Comparison of ENCODE assay signal across 22 cellular contexts in the genomic region with DNA sequence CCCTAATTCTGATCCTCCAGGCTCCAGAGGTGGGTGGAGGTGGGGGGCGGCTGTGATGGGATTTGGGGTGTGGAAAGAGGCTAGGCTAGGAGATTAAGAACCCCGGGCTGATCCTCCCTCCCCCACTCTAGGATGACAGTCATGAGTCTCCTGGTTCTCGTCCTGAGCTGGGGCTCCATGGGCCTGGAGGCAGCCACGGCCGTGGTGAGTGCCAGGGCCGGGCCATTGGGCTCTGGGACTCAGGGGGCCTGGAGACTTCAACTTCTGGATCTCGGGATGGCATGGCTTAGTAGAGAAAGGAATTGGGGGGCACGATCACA. TPM values are rescaled to one million over a fixed set of nuclear protein-coding genes. Genes with fewer than 3 reads are reported as not detected.
DNase-seq lines count a peak whose midpoint lies in the region; ATAC-seq and TF ChIP-seq lines count a peak whose summit lies in the region.
"Had no signal": no experiment of that assay in that cellular context is flagged by ENCODE, and none has a peak within 500 bp of the region (broad histone marks: within the 10 kb centered on the region; RNA-seq: fewer than 3 reads in every experiment).

No MANE protein-coding gene starts in this region.

- intact Hi-C loops in CD4-positive, alpha-beta T cell (cut with DNase I, micrococcal nuclease) = no loop called here
- intact Hi-C loops in psoas muscle (cut with DNase I) = no loop called here

- CTCF ChIA-PET in CD4-positive, alpha-beta T cell (lab: Charles Lee) = no interaction called here

- H3K4me3 ChIP-seq in psoas muscle = no peak overlapping the region
- H3K4me3 ChIP-seq: BLaER1 treated with 17β-estradiol and CSF1 and Interleukin-3, amounts not matched to agents 10 nM and 100 nM; SJSA1; suprapubic skin; vagina had no signal

- H3K9me3 Mint-ChIP-seq in CD4-positive, alpha-beta T cell = no peaks in the 10 kb centered on the region
- H3K9me3 Mint-ChIP-seq in H9 = peaks cover 0 to 3% of the 10 kb centered on the region in 2 experiments; a peak in 1 of 5 replicates
- H3K9me3 Mint-ChIP-seq in nephron = no peaks in the 10 kb centered on the region
- H3K9me3 Mint-ChIP-seq: activated CD4-positive, alpha-beta memory T cell treated with anti-CD3 and anti-CD28 coated beads for 36 hours had no signal

- POLR2A ChIA-PET in CD4-positive, alpha-beta T cell (lab: Charles Lee) = interaction anchor here (1.0 to 2.6 kb wide), 2 partner anchors 9 to 19 kb away, joined by 3 to 12 read pairs; a partner anchor contains a TSS

- H3K56ac ChIP-seq in H9 (ENCODE audit: insufficient read length, low read depth, low read length) = no peak overlapping the region

- H2BK120ac ChIP-seq in H9 (ENCODE audit: low read depth, low read length, poor library complexity, severe bottlenecking) = no peak overlapping the region

- H4K91ac ChIP-seq in H9 (ENCODE audit: insufficient read length, low read depth, low read length) = no peak overlapping the region

- no CpG with 5 or more reads among the region's 8 CpGs for WGBS in H9 (ENCODE audit: extremely low coverage, insufficient read length, low lambda C conversion rate)
- WGBS in psoas muscle, 3 donors = 30 to 44% (median 37%) methylated on average over 8 of the region's 8 CpGs

- no peaks in the 10 kb centered on the region for H4K20me1 ChIP-seq in H9 (ENCODE audit: control insufficient read depth, insufficient read depth, insufficient read length)

- ATAC-seq in CD4-positive, alpha-beta T cell (ENCODE audit: poor library complexity) = no peak
- no peak for ATAC-seq in HG03469 (IDR thresholded peaks at IDR 0.05; ENCODE audit: unreplicated experiment)
- no peak for ATAC-seq in psoas muscle
- ATAC-seq: T-helper 17 cell had no signal

- no peak overlapping the region for H3K9ac ChIP-seq in H9 (ENCODE audit: extremely low read depth, insufficient read length, low read length)

- H3K4me2 ChIP-seq in H9 (ENCODE audit: insufficient read depth, insufficient read length, low read length) = no peak overlapping the region

- H3K79me2 ChIP-seq in H9 (ENCODE audit: insufficient read depth, low read length) = no peaks in the 10 kb centered on the region

- H2BK12ac ChIP-seq in H9 (ENCODE audit: insufficient read length, low read depth, low read length) = no peak overlapping the region

- no peaks in the 10 kb centered on the region for H3K9me3 ChIP-seq in CD4-positive, alpha-beta T cell (ENCODE audit: control insufficient read depth, low read length)
- H3K9me3 ChIP-seq in H9 (ENCODE audit: control insufficient read depth, low read depth, low read length) = no peaks in the 10 kb centered on the region
- H3K9me3 ChIP-seq in psoas muscle = no peaks in the 10 kb centered on the region
- H3K9me3 ChIP-seq: BLaER1 treated with 17β-estradiol and CSF1 and Interleukin-3, amounts not matched to agents 10 nM and 100 nM; SJSA1; suprapubic skin; vagina had no signal

- no peak overlapping the region for H3T11ph ChIP-seq in H9 (ENCODE audit: low read length)

- H2BK15ac ChIP-seq in H9 (ENCODE audit: low read depth, low read length) = no peak overlapping the region

- no peak overlapping the region for H4K5ac ChIP-seq in H9 (ENCODE audit: insufficient read length, low read depth, low read length)

- H3K14ac ChIP-seq in H9 (ENCODE audit: insufficient read depth, low read length) = no peak overlapping the region

- no peak overlapping the region for H3K18ac ChIP-seq in H9 (ENCODE audit: insufficient read length, low read depth, low read length)

- H3K23ac ChIP-seq in H9 (ENCODE audit: insufficient read length, low read depth, low read length) = no peak overlapping the region

- no peak for DNase-seq in CD4-positive, alpha-beta T cell
- no peak for DNase-seq in H9
- DNase-seq in activated gamma-delta T cell (lab: John Stamatoyannopoulos, UW) = no peak
- DNase-seq in psoas muscle = no peak
- DNase-seq: activated CD4-positive, alpha-beta memory T cell treated with anti-CD3 and anti-CD28 coated beads for 36 hours; activated gamma-delta T cell treated with Interleukin-2 at 50 U/mL for 16 hours; central memory CD4-positive, alpha-beta T cell; DMS 273 treated with DMSO at 0.1 percent for 48 hours; foreskin melanocyte; NCI-H1417 treated with DMSO at 0.1 percent for 48 hours; NCI-H2107; NCI-H510A treated with DMSO at 0.1 percent for 48 hours; NK-92 treated with Interleukin-12 subunit alpha and Interleukin-12 subunit beta, amount 100 ng/mL, for 24 hours; retina; stimulated activated CD4-positive, alpha-beta T cell treated with anti-CD3 and anti-CD28 coated beads, Interleukin-12 subunit alpha, Interleukin-12 subunit beta, amount 100 ng/mL, for 4 hours; T-helper 17 cell had no signal

- no peaks in the 10 kb centered on the region for H3K36me3 Mint-ChIP-seq in CD4-positive, alpha-beta T cell (ENCODE audit: low read depth)
- peaks cover 11 to 43% (median 40%) of the 10 kb centered on the region in 3 experiments; a peak in 6 of 7 replicates for H3K36me3 Mint-ChIP-seq in H9 (ENCODE audit: insufficient read depth in 1 of 3, low read depth in 3 of 3)
- H3K36me3 Mint-ChIP-seq in nephron (ENCODE audit: low read depth) = no peaks in the 10 kb centered on the region
- H3K36me3 Mint-ChIP-seq: activated CD4-positive, alpha-beta memory T cell treated with anti-CD3 and anti-CD28 coated beads for 36 hours had no signal

- H3K79me1 ChIP-seq in H9 (ENCODE audit: insufficient read depth, low read depth, low read length, poor library complexity, severe bottlenecking) = no peaks in the 10 kb centered on the region

- H2BK5ac ChIP-seq in H9 (ENCODE audit: insufficient read length, low read length) = no peak overlapping the region

- H3K27me3 Mint-ChIP-seq in CD4-positive, alpha-beta T cell = peaks cover 35% of the 10 kb centered on the region
- H3K27me3 Mint-ChIP-seq in H9 (ENCODE audit: low read depth) = peaks cover 74% of the 10 kb centered on the region
- peaks cover 21% of the 10 kb centered on the region for H3K27me3 Mint-ChIP-seq in nephron (ENCODE audit: low read depth)

- TF ChIP-seq CTCF in CD4-positive, alpha-beta T cell (IDR thresholded peaks at IDR 0.05) = no peak
- TF ChIP-seq CTCF in H9 (conservative IDR thresholded peaks at IDR 0.05) (no peak), nephron (IDR thresholded peaks at IDR 0.05; ENCODE audit: unreplicated experiment in 3 of 3) (no peak), psoas muscle (IDR thresholded peaks at IDR 0.05) (no peak)

- H3K27ac Mint-ChIP-seq in CD4-positive, alpha-beta T cell = no peak overlapping the region
- peak overlapping the region in 2 of 3 experiments; percentile 47 to 87; a peak in 3 of 7 replicates for H3K27ac Mint-ChIP-seq in H9
- H3K27ac Mint-ChIP-seq in nephron = peak overlapping the region; percentile 26 to 71 (median 63)
- H3K27ac Mint-ChIP-seq: activated CD4-positive, alpha-beta memory T cell treated with anti-CD3 and anti-CD28 coated beads for 36 hours; T-helper 17 cell had no signal

- H2AK5ac ChIP-seq in H9 (ENCODE audit: insufficient read length, low read length) = no peak overlapping the region

- H3K4me1 Mint-ChIP-seq in CD4-positive, alpha-beta T cell (ENCODE audit: low read depth) = peaks cover 10% of the 10 kb centered on the region
- H3K4me1 Mint-ChIP-seq in H9 (peaks cover 22 to 27% of the 10 kb centered on the region in 2 experiments), nephron (peaks cover 8% of the 10 kb centered on the region)

- no peak overlapping the region for H4K8ac ChIP-seq in H9 (replicated peaks; ENCODE audit: insufficient read length, low read depth, low read length)

- no peak overlapping the region for H3K27ac ChIP-seq in CD4-positive, alpha-beta T cell (ENCODE audit: low read depth, low read length)
- no peak overlapping the region for H3K27ac ChIP-seq in H9 (ENCODE audit: insufficient read length, low read depth, low read length)
- no peak overlapping the region for H3K27ac ChIP-seq in psoas muscle
- H3K27ac ChIP-seq: BLaER1 treated with 17β-estradiol and CSF1 and Interleukin-3, amounts not matched to agents 10 nM and 100 nM; SJSA1; suprapubic skin; vagina had no signal

- H3K4ac ChIP-seq in H9 (ENCODE audit: low read depth, low read length) = no peak overlapping the region

- H3K4me1 ChIP-seq in H9 (ENCODE audit: insufficient read depth, low read length) (no peaks in the 10 kb centered on the region), psoas muscle (no peaks in the 10 kb centered on the region)
- H3K4me1 ChIP-seq: SJSA1 had no signal

- peak overlapping the region; percentile 42 for H3K4me3 Mint-ChIP-seq in CD4-positive, alpha-beta T cell
- H3K4me3 Mint-ChIP-seq in H9 (0 out of 5 replicates have a peak overlapping the region, but pooled peaks of 1 of the 2 experiments have one; percentile 26), nephron (peak overlapping the region; percentile 46 to 69 (median 55))
- H3K4me3 Mint-ChIP-seq: activated CD4-positive, alpha-beta memory T cell treated with anti-CD3 and anti-CD28 coated beads for 36 hours; T-helper 17 cell had no signal

- no peaks in the 10 kb centered on the region for H3K36me3 ChIP-seq in psoas muscle (ENCODE audit: insufficient read depth in 1 of 2, low read depth in 1 of 2)
- H3K36me3 ChIP-seq: SJSA1, suprapubic skin, vagina had no signal

- peaks cover 26% of the 10 kb centered on the region for H3K27me3 ChIP-seq in CD4-positive, alpha-beta T cell (ENCODE audit: control insufficient read depth, insufficient read depth, low read length)
- no peaks in the 10 kb centered on the region; the same call in 1 of the 2 replicates for H3K27me3 ChIP-seq in H9 (ENCODE audit: insufficient read depth, low read length)
- peaks cover 0 to 41% (median 22%) of the 10 kb centered on the region in 3 donors for H3K27me3 ChIP-seq in psoas muscle (ENCODE audit: insufficient read depth in 3 of 3, low read length in 2 of 3)

- H3K23me2 ChIP-seq in H9 (ENCODE audit: insufficient read length, low read depth, low read length, poor library complexity, severe bottlenecking) = peaks cover 3% of the 10 kb centered on the region

- H2AFZ ChIP-seq in H9 (ENCODE audit: low read length) = no peak overlapping the region

- no peak overlapping the region for H2BK20ac ChIP-seq in H9 (ENCODE audit: low read depth, low read length, poor library complexity, severe bottlenecking)

RNA-seq across cellular contexts. Expression of a gene that starts 13.9 kb away (rescaled TPM):
- total RNA-seq in CD4-positive, alpha-beta T cell = not detected
- total RNA-seq in H9 (2021) = 43.1 and 47.1 TPM in 2 replicates
- 1 to 10 TPM in 1 of 4 donors, under 1 TPM in 2, not detected in 1; 0.34 to 1.9 (median 0.67) TPM for total RNA-seq in psoas muscle
- polyA plus RNA-seq in psoas muscle = under 1 TPM; 0.38 to 0.63 (median 0.40) TPM
- total RNA-seq: activated CD4-positive, alpha-beta memory T cell treated with anti-CD3 and anti-CD28 coated beads for 36 hours; SJSA1; T-helper 17 cell had no signal

RNA-seq across cellular contexts. Expression of a gene that starts 19.9 kb away (rescaled TPM):
- 100 to 1,000 TPM; 610 to 639 TPM for total RNA-seq in CD4-positive, alpha-beta T cell
- total RNA-seq in H9 (2021) (133 and 148 TPM in 2 replicates), psoas muscle (10 to 100 TPM; 28.2 to 60.2 (median 41.8) TPM)
- polyA plus RNA-seq in psoas muscle = 10 to 100 TPM; 21.7 to 28.6 (median 27.2) TPM

RNA-seq across cellular contexts. Expression of a gene that starts 34.4 kb away (rescaled TPM):
- 1 to 10 TPM; 2.8 to 2.9 TPM for total RNA-seq in CD4-positive, alpha-beta T cell
- 3.7 and 3.8 TPM in 2 replicates for total RNA-seq in H9 (2021)
- total RNA-seq in psoas muscle = 1 to 10 TPM; 2.0 to 3.7 (median 2.7) TPM
- polyA plus RNA-seq in psoas muscle = 1 to 10 TPM; 1.7 to 3.9 (median 3.7) TPM

RNA-seq across cellular contexts. Expression of a gene that starts 44.0 kb away (rescaled TPM):
- total RNA-seq in CD4-positive, alpha-beta T cell = not detected
- total RNA-seq in H9 (2021) (1.6 and 2.9 TPM in 2 replicates), psoas muscle (1 to 10 TPM; 5.0 to 7.4 (median 6.0) TPM)
- 1 to 10 TPM; 1.1 to 4.1 (median 3.1) TPM for polyA plus RNA-seq in psoas muscle
- total RNA-seq: activated CD4-positive, alpha-beta memory T cell treated with anti-CD3 and anti-CD28 coated beads for 36 hours; T-helper 17 cell had no signal

Comparison
In these comparisons a context has a peak if more than half of its experiments do, and no peak if none do; other contexts are left out.
1. RNA of a gene that starts 13.9 kb away (total RNA-seq): 43.1 to 47.1 TPM in H9; 0.34 to 1.9 TPM in psoas muscle and not detected in CD4-positive, alpha-beta T cell; every median in the first group is over 10 times any median in the second.